8 cellular contexts compared by ENCODE assay signal in genomic region chr7:7183061-7183832, GRCh38. TPM values are rescaled to one million over a fixed set of nuclear protein-coding genes. Genes with fewer than 3 reads are reported as not detected.
DNase-seq lines count a peak whose midpoint lies in the region; ATAC-seq and TF ChIP-seq lines count a peak whose summit lies in the region.

No MANE protein-coding gene starts in this region.

- peaks cover 37% of the 10 kb centered on the region for H3K4me1 Mint-ChIP-seq in CD14-positive monocyte
- peaks cover 6% of the 10 kb centered on the region for H3K4me1 Mint-ChIP-seq in activated naive CD4-positive, alpha-beta T cell treated with anti-CD3 and anti-CD28 coated beads, Interleukin-2, amount 50 U/mL, for 24 hours

- H3K9me3 ChIP-seq in heart right ventricle = no peaks in the 10 kb centered on the region

- peak overlapping the region; percentile 73 to 98 (median 93) for H3K4me3 ChIP-seq in heart right ventricle

- peak overlapping the region; percentile 72 to 99 (median 96) for H3K27ac ChIP-seq in heart right ventricle

- TF ChIP-seq CTCF in CD14-positive monocyte (IDR thresholded peaks at IDR 0.05) (no peak), heart right ventricle (IDR thresholded peaks at IDR 0.05) (no peak)

- H3K4me1 ChIP-seq in heart right ventricle = peaks cover 0 to 43% (median 29%) of the 10 kb centered on the region in 9 donors

- ATAC-seq in HG03280 (IDR thresholded peaks at IDR 0.05; ENCODE audit: unreplicated experiment) (peak; percentile 28), heart right ventricle (peak; percentile 41 to 77 (median 53))

- H3K4me3 Mint-ChIP-seq in CD14-positive monocyte = peak overlapping the region; percentile 86 to 96
- H3K4me3 Mint-ChIP-seq in activated naive CD4-positive, alpha-beta T cell treated with anti-CD3 and anti-CD28 coated beads, Interleukin-2, amount 50 U/mL, for 24 hours = peak overlapping the region; percentile 99

- H3K27me3 Mint-ChIP-seq in CD14-positive monocyte (ENCODE audit: low read depth in 3 of 3) = no peaks in the 10 kb centered on the region
- no peaks in the 10 kb centered on the region for H3K27me3 Mint-ChIP-seq in activated naive CD4-positive, alpha-beta T cell treated with anti-CD3 and anti-CD28 coated beads, Interleukin-2, amount 50 U/mL, for 24 hours

- H3K36me3 Mint-ChIP-seq in CD14-positive monocyte = no peaks in the 10 kb centered on the region
- peaks cover 5% of the 10 kb centered on the region for H3K36me3 Mint-ChIP-seq in activated naive CD4-positive, alpha-beta T cell treated with anti-CD3 and anti-CD28 coated beads, Interleukin-2, amount 50 U/mL, for 24 hours

- 1 to 3% methylated on average over 39 to 44 of the region's 44 CpGs for WGBS in heart right ventricle, 2 donors

- peaks cover 0 to 5% (median 0%) of the 10 kb centered on the region in 9 donors for H3K36me3 ChIP-seq in heart right ventricle

- intact Hi-C loops in CD14-positive monocyte (cut with micrococcal nuclease) = loop anchor here (2.0 to 10.0 kb wide), 5 partner anchors 61 to 382 kb away; partner anchors contain the start of gene MIOS (in 1 of the 2)
- intact Hi-C loops in heart right ventricle (cut with DNase I) = loop anchor here in 4 of 10 donors (5.0 kb wide), 3 partner anchors 74 to 459 kb away; partner anchors contain the start of gene UMAD1 (in 1 of the 4)
- intact Hi-C loops in posterior vena cava (cut with DNase I) = no loop called here

- no peak for DNase-seq in CD14-positive monocyte (ENCODE audit: low spot score)
- DNase-seq in GM19238 (ENCODE audit: insufficient read length, low spot score) = peak; percentile 23
- DNase-seq in OCI-M1 (lab: John Stamatoyannopoulos, UW) = peak; percentile 47
- DNase-seq in heart right ventricle = peak in 1 of 2 donors; percentile 48
- DNase-seq in posterior vena cava (ENCODE audit: low spot score) = peak; percentile 79
- DNase-seq in NCI-H187 treated with DMSO at 0.1 percent for 48 hours (lab: John Stamatoyannopoulos, UW) = no peak

- no peaks in the 10 kb centered on the region for H3K9me3 Mint-ChIP-seq in CD14-positive monocyte
- H3K9me3 Mint-ChIP-seq in activated naive CD4-positive, alpha-beta T cell treated with anti-CD3 and anti-CD28 coated beads, Interleukin-2, amount 50 U/mL, for 24 hours = no peaks in the 10 kb centered on the region

- peak overlapping the region; percentile 85 to 97 (median 90) for H3K27ac Mint-ChIP-seq in CD14-positive monocyte
- H3K27ac Mint-ChIP-seq in activated naive CD4-positive, alpha-beta T cell treated with anti-CD3 and anti-CD28 coated beads, Interleukin-2, amount 50 U/mL, for 24 hours = peak overlapping the region; percentile 90

- no peaks in the 10 kb centered on the region for H3K27me3 ChIP-seq in heart right ventricle

RNA-seq across cellular contexts. Expression of gene C1GALT1, which starts 0.9 kb away (rescaled TPM):
- 10 to 100 TPM; 45.1 to 47.7 TPM for polyA plus RNA-seq in CD14-positive monocyte
- 10 to 100 TPM; 14.8 to 31.9 (median 21.5) TPM for total RNA-seq in heart right ventricle
- polyA plus RNA-seq in heart right ventricle = 1 to 10 TPM; 6.2 to 6.4 TPM
- total RNA-seq in posterior vena cava = 10 to 100 TPM; 26.1 to 28.8 TPM

Comparison
In these comparisons a context has a peak if more than half of its experiments do, and no peak if none do; other contexts are left out.
1. DNase-seq: peak in GM19238 (single experiment), OCI-M1 (single experiment) and posterior vena cava (single experiment); none in CD14-positive monocyte (single experiment) and NCI-H187 treated with DMSO at 0.1 percent for 48 hours (single experiment).
2. intact Hi-C loops: an anchor here in CD14-positive monocyte (2.0 to 10.0 kb wide); none called in posterior vena cava.